ENCODE assay signal across 16 cellular contexts in genomic region chr3:112489674-112490479, GRCh38. TPM values are rescaled to one million over a fixed set of nuclear protein-coding genes. Genes with fewer than 3 reads are reported as not detected.
DNase-seq lines count a peak whose midpoint lies in the region; ATAC-seq and TF ChIP-seq lines count a peak whose summit lies in the region.
"Had no signal": no experiment of that assay in that cellular context is flagged by ENCODE, and none has a peak within 500 bp of the region (broad histone marks: within the 10 kb centered on the region; RNA-seq: fewer than 3 reads in every experiment).

No MANE protein-coding gene starts in this region.

- intact Hi-C loops in prostate gland (cut with DNase I), result no loop called here

- TF ChIP-seq CTCF in prostate gland (IDR thresholded peaks at IDR 0.05), result no peak

- H3K4me3 Mint-ChIP-seq in activated T-cell treated with anti-CD3 and anti-CD28 coated beads, Interleukin-2, amount 50 U/mL, for 72 hours, result peak overlapping the region; percentile 64 to 85

- H3K4me3 ChIP-seq in prostate gland, result no peak overlapping the region
- H3K4me3 ChIP-seq: HAP-1, SJSA1, vagina had no signal

- peaks cover 8 to 26% of the 10 kb centered on the region in 2 donors for H3K36me3 Mint-ChIP-seq in activated T-cell treated with anti-CD3 and anti-CD28 coated beads, Interleukin-2, amount 50 U/mL, for 72 hours (ENCODE audit: insufficient read depth in 2 of 2)

- H3K4me1 Mint-ChIP-seq in activated T-cell treated with anti-CD3 and anti-CD28 coated beads, Interleukin-2, amount 50 U/mL, for 72 hours (ENCODE audit: low read depth), result peaks cover 77% of the 10 kb centered on the region

- no peaks in the 10 kb centered on the region for H3K27me3 ChIP-seq in prostate gland (replicated peaks; ENCODE audit: insufficient read depth)
- H3K27me3 ChIP-seq: SJSA1, vagina had no signal

- H3K4me1 ChIP-seq in prostate gland (replicated peaks), result no peaks in the 10 kb centered on the region
- H3K4me1 ChIP-seq: HAP-1, parathyroid adenoma, vagina had no signal

- no peak overlapping the region for H3K27ac ChIP-seq in prostate gland
- H3K27ac ChIP-seq: KMS-11, parathyroid adenoma, SJSA1, vagina had no signal

- peaks cover 2 to 3% of the 10 kb centered on the region in 2 donors for H3K9me3 Mint-ChIP-seq in activated T-cell treated with anti-CD3 and anti-CD28 coated beads, Interleukin-2, amount 50 U/mL, for 72 hours

- DNase-seq in activated T-cell treated with anti-CD3 and anti-CD28 coated beads, Interleukin-2, amount 50 U/mL, for 72 hours, result no peak
- no peak for DNase-seq in activated T-cell treated with anti-CD3 and anti-CD28 coated beads, Interleukin-2, amount 50 U/mL, for 48 hours
- no peak for DNase-seq in stimulated activated naive CD8-positive, alpha-beta T cell treated with anti-CD3 and anti-CD28 coated beads, Interleukin-15, Interleukin-2, amounts not matched to agents 100 U/mL and 50 U/mL, for 24 hours
- DNase-seq in prostate gland (ENCODE audit: low spot score) (no peak), NCI-H1092 (lab: John Stamatoyannopoulos, UW) (no peak), NCI-H2107 treated with DMSO at 0.1 percent for 48 hours (lab: John Stamatoyannopoulos, UW; ENCODE audit: unreplicated experiment) (no peak)
- DNase-seq: caudate nucleus, left colon, NCI-H446 had no signal

- peak; percentile 14 to 18 for ATAC-seq in activated T-cell treated with anti-CD3 and anti-CD28 coated beads, Interleukin-2, amount 50 U/mL, for 72 hours (replicated peaks in 1 of 2)
- ATAC-seq in GM21528 (IDR thresholded peaks at IDR 0.05; ENCODE audit: low FRiP score, unreplicated experiment), result peak; percentile 45
- peak; percentile 47 for ATAC-seq in HG03460 (IDR thresholded peaks at IDR 0.05; ENCODE audit: unreplicated experiment)
- ATAC-seq in stimulated activated naive CD8-positive, alpha-beta T cell treated with anti-CD3 and anti-CD28 coated beads, Interleukin-15, Interleukin-2, amounts not matched to agents 100 U/mL and 50 U/mL, for 24 hours, result peak; percentile 12
- ATAC-seq: left colon had no signal

- no peaks in the 10 kb centered on the region for H3K27me3 Mint-ChIP-seq in activated T-cell treated with anti-CD3 and anti-CD28 coated beads, Interleukin-2, amount 50 U/mL, for 72 hours (ENCODE audit: low read depth)

- no peaks in the 10 kb centered on the region for H3K9me3 ChIP-seq in prostate gland
- H3K9me3 ChIP-seq: HAP-1, SJSA1, vagina had no signal

- no peak for TF ChIP-seq POLR2A in prostate gland (IDR thresholded peaks at IDR 0.05)

- no peaks in the 10 kb centered on the region for H3K36me3 ChIP-seq in prostate gland
- H3K36me3 ChIP-seq: HAP-1, SJSA1, vagina had no signal

- peak overlapping the region; percentile 96 for H3K27ac Mint-ChIP-seq in activated T-cell treated with anti-CD3 and anti-CD28 coated beads, Interleukin-2, amount 50 U/mL, for 72 hours

- 76% methylated on average over 4 of the region's 4 CpGs for WGBS in prostate gland

RNA-seq across cellular contexts. Expression of gene BTLA, which starts 9.4 kb away (rescaled TPM):
- 10 to 100 TPM; 17.5 to 21.3 TPM for total RNA-seq in activated T-cell treated with anti-CD3 and anti-CD28 coated beads, Interleukin-2, amount 50 U/mL, for 72 hours
- 1 to 10 TPM in 1 of 2 donors, not detected in 1; 2.6 TPM for total RNA-seq in prostate gland
- total RNA-seq: SJSA1 had no signal

Comparison
In these comparisons a context has a peak if more than half of its experiments do, and no peak if none do; other contexts are left out.
1. RNA of gene BTLA, which starts 9.4 kb away (total RNA-seq): 17.5 to 21.3 TPM in activated T-cell treated with anti-CD3 and anti-CD28 coated beads, Interleukin-2, amount 50 U/mL, for 72 hours; 2.6 TPM in prostate gland; every median in the first group is over 4 times any median in the second.
2. Peak in every context shown above with its lines, with median percentiles within 50 percentile points of each other: ATAC-seq.